22 cellular contexts compared by ENCODE assay signal in the genomic region with DNA sequence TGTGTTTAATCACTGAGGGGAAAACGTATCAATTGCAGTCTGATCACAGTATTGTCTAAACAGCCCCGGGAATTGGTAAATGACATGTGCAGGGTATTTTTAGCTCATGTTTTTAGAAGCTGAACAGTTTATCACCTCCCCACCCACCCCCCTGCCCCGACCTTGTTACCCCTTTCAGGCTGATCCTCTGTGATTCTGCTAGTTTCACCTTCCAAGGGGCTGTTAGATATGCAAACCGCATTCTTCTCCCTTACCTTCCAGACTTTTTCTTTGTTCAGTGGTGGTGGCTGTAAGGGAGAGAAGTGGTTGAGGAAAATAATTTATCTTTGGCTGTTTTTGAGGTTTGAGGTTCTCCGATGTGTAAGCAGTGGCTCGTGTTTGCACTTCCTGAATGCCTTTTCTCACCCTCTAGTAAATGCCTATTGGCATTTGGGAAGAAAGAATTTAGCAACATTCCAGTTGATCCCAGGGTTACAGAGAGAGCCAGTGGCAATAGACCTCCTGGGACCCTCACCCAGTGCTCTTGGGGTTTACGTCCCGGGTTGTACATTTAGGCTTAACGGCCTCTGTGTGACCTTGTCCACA.
A peak's percentile ranks its signal among the peaks of the same experiment; 100 is the strongest.
DNase-seq lines count a peak whose midpoint lies in the region; ATAC-seq and TF ChIP-seq lines count a peak whose summit lies in the region.
"Had no signal": no experiment of that assay in that cellular context is flagged by ENCODE, and none has a peak within 500 bp of the region (broad histone marks: within the 10 kb centered on the region; RNA-seq: fewer than 3 reads in every experiment).

No MANE protein-coding gene starts in this region.

- no peak overlapping the region for H3K4me3 ChIP-seq in smooth muscle cell
- H3K4me3 ChIP-seq: prostate gland, suprapubic skin had no signal

- no peak overlapping the region for H3K9ac ChIP-seq in smooth muscle cell (ENCODE audit: low read depth)

- CTCF ChIA-PET in WTC11 (lab: Charles Lee): interaction anchor here (0.5 to 2.2 kb wide), 13 partner anchors 10 to 234 kb away, joined by 3 to 28 read pairs (median 4); no protein-coding TSS in a partner anchor
- CTCF ChIA-PET in activated CD4-positive, alpha-beta memory T cell treated with anti-CD3 and anti-CD28 coated beads for 36 hours (lab: Charles Lee): interaction anchor here (1.8 kb wide), 1 partner anchor 100 kb away, joined by 5 read pairs; no protein-coding TSS in a partner anchor

- WGBS in smooth muscle cell (ENCODE audit: low lambda C conversion rate): 15% methylated on average over 9 of the region's 9 CpGs

- H3K4me1 Mint-ChIP-seq in activated CD4-positive, alpha-beta T cell treated with anti-CD3 and anti-CD28 coated beads, Interleukin-2, amount 10 ng/mL, durations not matched to agents 24 days and 14 days: peaks cover 9% of the 10 kb centered on the region
- H3K4me1 Mint-ChIP-seq in WTC11 (peaks cover 33% of the 10 kb centered on the region), memory B cell (peaks cover 9% of the 10 kb centered on the region)
- H3K4me1 Mint-ChIP-seq in activated CD4-positive, alpha-beta memory T cell treated with anti-CD3 and anti-CD28 coated beads for 36 hours (ENCODE audit: low read depth): peaks cover 12% of the 10 kb centered on the region

- H3K79me2 ChIP-seq in smooth muscle cell (ENCODE audit: low read depth): no peaks in the 10 kb centered on the region

- no peaks in the 10 kb centered on the region for H4K20me1 ChIP-seq in smooth muscle cell (ENCODE audit: low read depth)

- peaks cover 43% of the 10 kb centered on the region for H3K27me3 Mint-ChIP-seq in activated CD4-positive, alpha-beta T cell treated with anti-CD3 and anti-CD28 coated beads, Interleukin-2, amount 10 ng/mL, durations not matched to agents 24 days and 14 days
- H3K27me3 Mint-ChIP-seq in WTC11 (ENCODE audit: low read depth) (no peaks in the 10 kb centered on the region), memory B cell (peaks cover 21% of the 10 kb centered on the region)
- peaks cover 50% of the 10 kb centered on the region for H3K27me3 Mint-ChIP-seq in activated CD4-positive, alpha-beta memory T cell treated with anti-CD3 and anti-CD28 coated beads for 36 hours

- intact Hi-C loops in activated CD4-positive, alpha-beta T cell treated with anti-CD3 and anti-CD28 coated beads, Interleukin-2, amount 10 ng/mL, durations not matched to agents 24 days and 14 days (cut with micrococcal nuclease): loop anchor here (5.0 kb wide), 1 partner anchor 35 kb away; no protein-coding TSS in a partner anchor
- intact Hi-C loops in activated CD4-positive, alpha-beta memory T cell treated with anti-CD3 and anti-CD28 coated beads for 36 hours (cut with micrococcal nuclease): no loop called here

- POLR2A ChIA-PET in WTC11 (lab: Charles Lee): interaction anchor here (0.9 to 1.0 kb wide), 2 partner anchors 7 to 100 kb away, joined by 3 to 4 read pairs; no protein-coding TSS in a partner anchor
- POLR2A ChIA-PET in activated CD4-positive, alpha-beta memory T cell treated with anti-CD3 and anti-CD28 coated beads for 36 hours (lab: Charles Lee): no interaction called here

- no peaks in the 10 kb centered on the region for H3K9me3 Mint-ChIP-seq in activated CD4-positive, alpha-beta T cell treated with anti-CD3 and anti-CD28 coated beads, Interleukin-2, amount 10 ng/mL, durations not matched to agents 24 days and 14 days
- H3K9me3 Mint-ChIP-seq in WTC11: no peaks in the 10 kb centered on the region
- H3K9me3 Mint-ChIP-seq in memory B cell: no peaks in the 10 kb centered on the region
- no peaks in the 10 kb centered on the region for H3K9me3 Mint-ChIP-seq in activated CD4-positive, alpha-beta memory T cell treated with anti-CD3 and anti-CD28 coated beads for 36 hours
- H3K9me3 Mint-ChIP-seq: activated naive CD4-positive, alpha-beta T cell treated with anti-CD3 and anti-CD28 coated beads, Interleukin-2, amount 10 ng/mL, durations not matched to agents 7 days and 5 days; CD8-positive, alpha-beta T cell had no signal

- peak overlapping the region; percentile 73 for H3K4me2 ChIP-seq in smooth muscle cell

- no peak for DNase-seq in activated CD4-positive, alpha-beta T cell treated with anti-CD3 and anti-CD28 coated beads, Interleukin-2, amount 10 ng/mL, durations not matched to agents 24 days and 14 days
- DNase-seq in activated CD4-positive, alpha-beta T cell treated with anti-CD3 and anti-CD28 coated beads for 48 hours: no peak
- DNase-seq in WTC11 (ENCODE audit: low spot score): no peak
- no peak for DNase-seq in memory B cell (ENCODE audit: low spot score in 2 of 2)
- DNase-seq in smooth muscle cell (lab: John Stamatoyannopoulos, UW; ENCODE audit: unreplicated experiment): no peak
- DNase-seq in activated CD4-positive, alpha-beta memory T cell treated with anti-CD3 and anti-CD28 coated beads for 36 hours: no peak
- no peak for DNase-seq in C1 segment of cervical spinal cord (lab: John Stamatoyannopoulos, UW)
- no peak for DNase-seq in HK-2 (ENCODE audit: unreplicated experiment)
- DNase-seq: activated CD4-positive, CD25-positive, alpha-beta regulatory T cell; activated CD8-positive, alpha-beta memory T cell treated with anti-CD3 and anti-CD28 coated beads, Interleukin-2, amount 50 U/mL, for 4 hours; activated naive CD4-positive, alpha-beta T cell treated with anti-CD3 and anti-CD28 coated beads, Interleukin-2, amount 10 ng/mL, durations not matched to agents 7 days and 5 days; CD8-positive, alpha-beta T cell; central memory CD4-positive, alpha-beta T cell; foreskin fibroblast; immature natural killer cell; Karpas-422; NCI-H1694; NCI-H526; SW 1271 had no signal

- H3K27ac Mint-ChIP-seq in activated CD4-positive, alpha-beta T cell treated with anti-CD3 and anti-CD28 coated beads, Interleukin-2, amount 10 ng/mL, durations not matched to agents 24 days and 14 days: no peak overlapping the region
- peak overlapping the region; percentile 61 for H3K27ac Mint-ChIP-seq in WTC11
- no peak overlapping the region for H3K27ac Mint-ChIP-seq in memory B cell
- no peak overlapping the region for H3K27ac Mint-ChIP-seq in activated CD4-positive, alpha-beta memory T cell treated with anti-CD3 and anti-CD28 coated beads for 36 hours
- H3K27ac Mint-ChIP-seq: activated naive CD4-positive, alpha-beta T cell treated with anti-CD3 and anti-CD28 coated beads, Interleukin-2, amount 10 ng/mL, durations not matched to agents 7 days and 5 days; CD8-positive, alpha-beta T cell; immature natural killer cell had no signal

- peaks cover 35% of the 10 kb centered on the region for H3K27me3 ChIP-seq in smooth muscle cell (ENCODE audit: low read depth)

- no peaks in the 10 kb centered on the region for H3K36me3 ChIP-seq in smooth muscle cell (ENCODE audit: low read depth)
- H3K36me3 ChIP-seq: prostate gland, suprapubic skin had no signal

- H3K27ac ChIP-seq in smooth muscle cell (ENCODE audit: low read depth): no peak overlapping the region
- H3K27ac ChIP-seq: prostate gland, suprapubic skin had no signal

- H3K9me3 ChIP-seq in smooth muscle cell (replicated peaks; ENCODE audit: low read depth): no peaks in the 10 kb centered on the region
- H3K9me3 ChIP-seq: prostate gland, suprapubic skin had no signal

- peak overlapping the region; percentile 36 for H3K4me3 Mint-ChIP-seq in activated CD4-positive, alpha-beta T cell treated with anti-CD3 and anti-CD28 coated beads, Interleukin-2, amount 10 ng/mL, durations not matched to agents 24 days and 14 days
- H3K4me3 Mint-ChIP-seq in WTC11 (peak overlapping the region; percentile 41), memory B cell (peak overlapping the region; percentile 47)
- no peak overlapping the region for H3K4me3 Mint-ChIP-seq in activated CD4-positive, alpha-beta memory T cell treated with anti-CD3 and anti-CD28 coated beads for 36 hours
- H3K4me3 Mint-ChIP-seq: activated naive CD4-positive, alpha-beta T cell treated with anti-CD3 and anti-CD28 coated beads, Interleukin-2, amount 10 ng/mL, durations not matched to agents 7 days and 5 days; CD8-positive, alpha-beta T cell had no signal

- ATAC-seq in WTC11: peak; percentile 53
- no peak for ATAC-seq in memory B cell (ENCODE audit: low read depth)
- ATAC-seq: CD8-positive, alpha-beta T cell; Panc1 had no signal

- H3K4me1 ChIP-seq in smooth muscle cell (ENCODE audit: low read depth): peaks cover 16% of the 10 kb centered on the region
- H3K4me1 ChIP-seq: prostate gland, suprapubic skin had no signal

- no peaks in the 10 kb centered on the region for H3F3A ChIP-seq in smooth muscle cell (ENCODE audit: low read depth)

- TF ChIP-seq CTCF in WTC11 (IDR thresholded peaks at IDR 0.05) (no peak), smooth muscle cell (IDR thresholded peaks at IDR 0.05; ENCODE audit: borderline replicate concordance, insufficient read depth, poor library complexity, severe bottlenecking) (no peak)

- no peaks in the 10 kb centered on the region for H3K36me3 Mint-ChIP-seq in activated CD4-positive, alpha-beta T cell treated with anti-CD3 and anti-CD28 coated beads, Interleukin-2, amount 10 ng/mL, durations not matched to agents 24 days and 14 days (ENCODE audit: low read depth)
- H3K36me3 Mint-ChIP-seq in WTC11: no peaks in the 10 kb centered on the region
- no peaks in the 10 kb centered on the region for H3K36me3 Mint-ChIP-seq in memory B cell
- H3K36me3 Mint-ChIP-seq in activated CD4-positive, alpha-beta memory T cell treated with anti-CD3 and anti-CD28 coated beads for 36 hours: no peaks in the 10 kb centered on the region
- H3K36me3 Mint-ChIP-seq: activated naive CD4-positive, alpha-beta T cell treated with anti-CD3 and anti-CD28 coated beads, Interleukin-2, amount 10 ng/mL, durations not matched to agents 7 days and 5 days; CD8-positive, alpha-beta T cell; immature natural killer cell had no signal

- no peak overlapping the region for H2AFZ ChIP-seq in smooth muscle cell (ENCODE audit: low read depth)

TF ChIP-seq in WTC11, 78 proteins besides CTCF, POLR2A, EP300 and RAD21 (continues in another document):
- TF ChIP-seq, protein P1, sequence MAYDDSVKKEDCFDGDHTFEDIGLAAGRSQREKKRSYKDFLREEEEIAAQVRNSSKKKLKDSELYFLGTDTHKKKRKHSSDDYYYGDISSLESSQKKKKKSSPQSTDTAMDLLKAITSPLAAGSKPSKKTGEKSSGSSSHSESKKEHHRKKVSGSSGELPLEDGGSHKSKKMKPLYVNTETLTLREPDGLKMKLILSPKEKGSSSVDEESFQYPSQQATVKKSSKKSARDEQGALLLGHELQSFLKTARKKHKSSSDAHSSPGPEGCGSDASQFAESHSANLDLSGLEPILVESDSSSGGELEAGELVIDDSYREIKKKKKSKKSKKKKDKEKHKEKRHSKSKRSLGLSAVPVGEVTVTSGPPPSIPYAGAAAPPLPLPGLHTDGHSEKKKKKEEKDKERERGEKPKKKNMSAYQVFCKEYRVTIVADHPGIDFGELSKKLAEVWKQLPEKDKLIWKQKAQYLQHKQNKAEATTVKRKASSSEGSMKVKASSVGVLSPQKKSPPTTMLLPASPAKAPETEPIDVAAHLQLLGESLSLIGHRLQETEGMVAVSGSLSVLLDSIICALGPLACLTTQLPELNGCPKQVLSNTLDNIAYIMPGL (CRISPR knock-in tag; IDR thresholded peaks at IDR 0.05): no peak
- TF ChIP-seq MXD4 (CRISPR knock-in tag; IDR thresholded peaks at IDR 0.05; ENCODE audit: borderline replicate concordance) (no peak), ELF4 (CRISPR knock-in tag; IDR thresholded peaks at IDR 0.05; ENCODE audit: low read depth) (no peak)
